8 cellular contexts compared by ENCODE assay signal in genomic region chr10:50554995-50555568, GRCh38.
DNase-seq lines count a peak whose midpoint lies in the region; ATAC-seq and TF ChIP-seq lines count a peak whose summit lies in the region.

No MANE protein-coding gene starts in this region.

- H3K4me1 Mint-ChIP-seq in endothelial cell (ENCODE audit: unreplicated experiment): peaks cover 22% of the 10 kb centered on the region

- peak; percentile 49 for ATAC-seq in GM21515 (IDR thresholded peaks at IDR 0.05; ENCODE audit: unreplicated experiment)

- H3K4me3 Mint-ChIP-seq in endothelial cell (ENCODE audit: unreplicated experiment): no peak overlapping the region

- H3K27ac ChIP-seq in brain microvascular endothelial cell: no peak overlapping the region

- peak; percentile 80 for DNase-seq in AG10803 (ENCODE audit: low read depth)
- DNase-seq in brain microvascular endothelial cell: peak; percentile 43
- peak; percentile 44 for DNase-seq in left kidney (ENCODE audit: low read depth, low spot score)
- DNase-seq in NCI-H510A (lab: John Stamatoyannopoulos, UW): no peak
- no peak for DNase-seq in effector CD8-positive, alpha-beta T cell (lab: John Stamatoyannopoulos, UW)
- no peak for DNase-seq in endothelial cell (ENCODE audit: low spot score)
- no peak for DNase-seq in activated gamma-delta T cell treated with Interleukin-2 at 50 U/mL for 16 hours

- H3K27me3 Mint-ChIP-seq in endothelial cell (ENCODE audit: unreplicated experiment): no peaks in the 10 kb centered on the region

- H3K27me3 ChIP-seq in brain microvascular endothelial cell (replicated peaks): no peaks in the 10 kb centered on the region

- H3K36me3 Mint-ChIP-seq in endothelial cell (ENCODE audit: low read depth, unreplicated experiment): no peaks in the 10 kb centered on the region

- no peak overlapping the region for H3K27ac Mint-ChIP-seq in endothelial cell (ENCODE audit: unreplicated experiment)

- H3K9me3 Mint-ChIP-seq in endothelial cell (ENCODE audit: unreplicated experiment): no peaks in the 10 kb centered on the region

- TF ChIP-seq CTCF in AG10803 (conservative IDR thresholded peaks at IDR 0.05; ENCODE audit: low read length): no peak
- peak; percentile 6 for TF ChIP-seq CTCF in brain microvascular endothelial cell (IDR thresholded peaks at IDR 0.05; ENCODE audit: low read depth, low read length, missing control alignments)
- TF ChIP-seq CTCF in endothelial cell (IDR thresholded peaks at IDR 0.05; ENCODE audit: unreplicated experiment): no peak

- H3K36me3 ChIP-seq in brain microvascular endothelial cell (replicated peaks): no peaks in the 10 kb centered on the region

- in situ Hi-C loops in brain microvascular endothelial cell (cut with HindIII; ENCODE audit: low pct_ligation_motif_present, low sequenced_read_pairs): no loop called here

- H3K4me3 ChIP-seq in AG10803 (ENCODE audit: low read length) (no peak overlapping the region), brain microvascular endothelial cell (ENCODE audit: low read depth, low read length) (no peak overlapping the region)

Comparison
In these comparisons a context has a peak if more than half of its experiments do, and no peak if none do; other contexts are left out.
1. DNase-seq: peak in AG10803 (single experiment), brain microvascular endothelial cell (single experiment) and left kidney (single experiment); none in NCI-H510A (single experiment), effector CD8-positive, alpha-beta T cell (single experiment), endothelial cell (single experiment) and activated gamma-delta T cell treated with Interleukin-2 at 50 U/mL for 16 hours (single experiment).